In the genomic region with DNA sequence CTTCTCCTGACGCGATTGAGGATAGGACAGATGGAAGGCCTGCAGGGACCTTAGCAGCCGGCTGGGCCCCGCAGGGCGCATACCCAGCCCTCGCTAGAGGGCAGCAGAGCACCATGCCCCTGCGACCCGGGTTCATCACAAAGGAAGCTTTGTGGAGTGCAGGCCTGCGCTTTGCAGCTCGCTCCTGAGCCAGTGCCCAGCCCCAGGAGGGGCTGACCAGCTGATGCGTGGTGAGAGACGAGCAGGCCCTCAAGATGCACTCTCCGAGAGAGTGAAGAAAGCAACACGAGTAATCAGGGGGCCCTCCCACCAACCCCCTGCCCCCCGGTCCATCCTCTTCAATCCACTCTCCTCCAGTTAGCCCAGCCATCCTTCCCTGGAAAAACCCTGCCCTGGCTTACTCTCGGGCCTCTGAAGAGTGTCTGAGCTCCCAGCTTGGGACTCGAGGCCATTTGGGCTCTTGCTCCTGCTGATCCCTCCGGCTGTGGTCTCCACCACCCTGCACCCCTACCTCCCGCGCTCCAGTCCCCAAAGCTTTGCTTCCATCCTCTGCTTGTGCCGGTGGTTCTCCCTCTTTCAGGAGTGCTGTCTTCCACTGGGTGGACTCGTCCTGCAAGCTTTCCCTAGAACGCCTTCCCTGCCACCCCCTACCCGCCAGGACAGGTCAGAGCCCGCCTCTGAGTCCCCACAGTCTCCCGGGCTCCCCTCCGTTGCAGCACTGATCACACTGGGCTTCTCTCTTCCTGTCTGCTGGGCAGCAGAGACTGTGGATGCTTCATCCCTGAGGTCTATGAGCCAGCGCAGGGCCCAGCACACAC, we compare ENCODE assay signal across 1 cellular context.
TF ChIP-seq lines count a peak whose summit lies in the region.

No MANE protein-coding gene starts in this region.

TF ChIP-seq in HepG2, 621 proteins besides CTCF, POLR2A, EP300 and RAD21 (continued from another document and continues in another):
- TF ChIP-seq PRDM4 (CRISPR knock-in tag; IDR thresholded peaks at IDR 0.05; ENCODE audit: borderline replicate concordance) (no peak), MEF2D (CRISPR knock-in tag; IDR thresholded peaks at IDR 0.05) (0 out of 2 replicates have a peak, but pooled peaks have one; percentile 28), DNMT3B (CRISPR knock-in tag; conservative IDR thresholded peaks at IDR 0.05) (no peak), NONO (IDR thresholded peaks at IDR 0.05) (no peak), NONO (CRISPR knock-in tag; conservative IDR thresholded peaks at IDR 0.05) (peak; percentile 85), TP53 (CRISPR knock-in tag; conservative IDR thresholded peaks at IDR 0.05) (0 out of 2 replicates have a peak, but pooled peaks have one; percentile 66), DZIP1 (CRISPR knock-in tag; IDR thresholded peaks at IDR 0.05) (no peak), TGIF2 (CRISPR knock-in tag; IDR thresholded peaks at IDR 0.05) (no peak), FOXA1 (IDR thresholded peaks at IDR 0.05) (no peak), FOXA1 (CRISPR knock-in tag; IDR thresholded peaks at IDR 0.05) (peak; percentile 28; the same call in 1 of the 2 replicates), KAT2B (IDR thresholded peaks at IDR 0.05; ENCODE audit: borderline replicate concordance, low read depth, low read length) (no peak), DNMT1 (CRISPR knock-in tag; IDR thresholded peaks at IDR 0.05) (peak; percentile 88; the same call in 1 of the 2 replicates), ZNF317 (CRISPR knock-in tag; IDR thresholded peaks at IDR 0.05) (0 out of 2 replicates have a peak, but pooled peaks have one; percentile 74), ZNF678 (CRISPR knock-in tag; IDR thresholded peaks at IDR 0.05) (no peak), MLLT10 (CRISPR knock-in tag; IDR thresholded peaks at IDR 0.05) (no peak), ZNF574 (CRISPR knock-in tag; IDR thresholded peaks at IDR 0.05) (peak; percentile 63; the same call in 1 of the 2 replicates), THYN1 (CRISPR knock-in tag; IDR thresholded peaks at IDR 0.05; ENCODE audit: borderline replicate concordance, low read depth) (no peak), DR1 (CRISPR knock-in tag; IDR thresholded peaks at IDR 0.05) (peak; percentile 44; the same call in 1 of the 2 replicates), ZFY (CRISPR knock-in tag; IDR thresholded peaks at IDR 0.05) (peak; percentile 76), GATAD2A (CRISPR knock-in tag; IDR thresholded peaks at IDR 0.05) (peak; percentile 85), LCORL (IDR thresholded peaks at IDR 0.05) (no peak), LCORL (CRISPR knock-in tag; IDR thresholded peaks at IDR 0.05) (peak; percentile 68; the same call in 1 of the 2 replicates), MTERF4 (CRISPR knock-in tag; IDR thresholded peaks at IDR 0.05) (0 out of 2 replicates have a peak, but pooled peaks have one; percentile 54), KMT2A (CRISPR knock-in tag; IDR thresholded peaks at IDR 0.05) (peak; percentile 48; the same call in 1 of the 2 replicates), CBX1 (IDR thresholded peaks at IDR 0.05; ENCODE audit: low read depth) (peak; percentile 48), ZNF136 (CRISPR knock-in tag; IDR thresholded peaks at IDR 0.05; ENCODE audit: low read depth) (no peak), ZNF530 (CRISPR knock-in tag; IDR thresholded peaks at IDR 0.05; ENCODE audit: low read depth) (no peak)
- TF ChIP-seq, protein P1, sequence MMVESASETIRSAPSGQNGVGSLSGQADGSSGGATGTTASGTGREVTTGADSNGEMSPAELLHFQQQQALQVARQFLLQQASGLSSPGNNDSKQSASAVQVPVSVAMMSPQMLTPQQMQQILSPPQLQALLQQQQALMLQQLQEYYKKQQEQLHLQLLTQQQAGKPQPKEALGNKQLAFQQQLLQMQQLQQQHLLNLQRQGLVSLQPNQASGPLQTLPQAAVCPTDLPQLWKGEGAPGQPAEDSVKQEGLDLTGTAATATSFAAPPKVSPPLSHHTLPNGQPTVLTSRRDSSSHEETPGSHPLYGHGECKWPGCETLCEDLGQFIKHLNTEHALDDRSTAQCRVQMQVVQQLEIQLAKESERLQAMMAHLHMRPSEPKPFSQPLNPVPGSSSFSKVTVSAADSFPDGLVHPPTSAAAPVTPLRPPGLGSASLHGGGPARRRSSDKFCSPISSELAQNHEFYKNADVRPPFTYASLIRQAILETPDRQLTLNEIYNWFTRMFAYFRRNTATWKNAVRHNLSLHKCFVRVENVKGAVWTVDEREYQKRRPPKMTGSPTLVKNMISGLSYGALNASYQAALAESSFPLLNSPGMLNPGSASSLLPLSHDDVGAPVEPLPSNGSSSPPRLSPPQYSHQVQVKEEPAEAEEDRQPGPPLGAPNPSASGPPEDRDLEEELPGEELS (CRISPR knock-in tag; IDR thresholded peaks at IDR 0.05): peak; percentile 66; the same call in 1 of the 2 replicates
- TF ChIP-seq, protein P2, sequence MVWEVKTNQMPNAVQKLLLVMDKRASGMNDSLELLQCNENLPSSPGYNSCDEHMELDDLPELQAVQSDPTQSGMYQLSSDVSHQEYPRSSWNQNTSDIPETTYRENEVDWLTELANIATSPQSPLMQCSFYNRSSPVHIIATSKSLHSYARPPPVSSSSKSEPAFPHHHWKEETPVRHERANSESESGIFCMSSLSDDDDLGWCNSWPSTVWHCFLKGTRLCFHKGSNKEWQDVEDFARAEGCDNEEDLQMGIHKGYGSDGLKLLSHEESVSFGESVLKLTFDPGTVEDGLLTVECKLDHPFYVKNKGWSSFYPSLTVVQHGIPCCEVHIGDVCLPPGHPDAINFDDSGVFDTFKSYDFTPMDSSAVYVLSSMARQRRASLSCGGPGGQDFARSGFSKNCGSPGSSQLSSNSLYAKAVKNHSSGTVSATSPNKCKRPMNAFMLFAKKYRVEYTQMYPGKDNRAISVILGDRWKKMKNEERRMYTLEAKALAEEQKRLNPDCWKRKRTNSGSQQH (CRISPR knock-in tag; IDR thresholded peaks at IDR 0.05; ENCODE audit: low read depth): no peak
- TF ChIP-seq, protein P3, sequence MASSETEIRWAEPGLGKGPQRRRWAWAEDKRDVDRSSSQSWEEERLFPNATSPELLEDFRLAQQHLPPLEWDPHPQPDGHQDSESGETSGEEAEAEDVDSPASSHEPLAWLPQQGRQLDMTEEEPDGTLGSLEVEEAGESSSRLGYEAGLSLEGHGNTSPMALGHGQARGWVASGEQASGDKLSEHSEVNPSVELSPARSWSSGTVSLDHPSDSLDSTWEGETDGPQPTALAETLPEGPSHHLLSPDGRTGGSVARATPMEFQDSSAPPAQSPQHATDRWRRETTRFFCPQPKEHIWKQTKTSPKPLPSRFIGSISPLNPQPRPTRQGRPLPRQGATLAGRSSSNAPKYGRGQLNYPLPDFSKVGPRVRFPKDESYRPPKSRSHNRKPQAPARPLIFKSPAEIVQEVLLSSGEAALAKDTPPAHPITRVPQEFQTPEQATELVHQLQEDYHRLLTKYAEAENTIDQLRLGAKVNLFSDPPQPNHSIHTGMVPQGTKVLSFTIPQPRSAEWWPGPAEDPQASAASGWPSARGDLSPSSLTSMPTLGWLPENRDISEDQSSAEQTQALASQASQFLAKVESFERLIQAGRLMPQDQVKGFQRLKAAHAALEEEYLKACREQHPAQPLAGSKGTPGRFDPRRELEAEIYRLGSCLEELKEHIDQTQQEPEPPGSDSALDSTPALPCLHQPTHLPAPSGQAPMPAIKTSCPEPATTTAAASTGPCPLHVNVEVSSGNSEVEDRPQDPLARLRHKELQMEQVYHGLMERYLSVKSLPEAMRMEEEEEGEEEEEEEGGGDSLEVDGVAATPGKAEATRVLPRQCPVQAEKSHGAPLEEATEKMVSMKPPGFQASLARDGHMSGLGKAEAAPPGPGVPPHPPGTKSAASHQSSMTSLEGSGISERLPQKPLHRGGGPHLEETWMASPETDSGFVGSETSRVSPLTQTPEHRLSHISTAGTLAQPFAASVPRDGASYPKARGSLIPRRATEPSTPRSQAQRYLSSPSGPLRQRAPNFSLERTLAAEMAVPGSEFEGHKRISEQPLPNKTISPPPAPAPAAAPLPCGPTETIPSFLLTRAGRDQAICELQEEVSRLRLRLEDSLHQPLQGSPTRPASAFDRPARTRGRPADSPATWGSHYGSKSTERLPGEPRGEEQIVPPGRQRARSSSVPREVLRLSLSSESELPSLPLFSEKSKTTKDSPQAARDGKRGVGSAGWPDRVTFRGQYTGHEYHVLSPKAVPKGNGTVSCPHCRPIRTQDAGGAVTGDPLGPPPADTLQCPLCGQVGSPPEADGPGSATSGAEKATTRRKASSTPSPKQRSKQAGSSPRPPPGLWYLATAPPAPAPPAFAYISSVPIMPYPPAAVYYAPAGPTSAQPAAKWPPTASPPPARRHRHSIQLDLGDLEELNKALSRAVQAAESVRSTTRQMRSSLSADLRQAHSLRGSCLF (CRISPR knock-in tag; IDR thresholded peaks at IDR 0.05; ENCODE audit: borderline replicate concordance): no peak
- TF ChIP-seq, protein P4, sequence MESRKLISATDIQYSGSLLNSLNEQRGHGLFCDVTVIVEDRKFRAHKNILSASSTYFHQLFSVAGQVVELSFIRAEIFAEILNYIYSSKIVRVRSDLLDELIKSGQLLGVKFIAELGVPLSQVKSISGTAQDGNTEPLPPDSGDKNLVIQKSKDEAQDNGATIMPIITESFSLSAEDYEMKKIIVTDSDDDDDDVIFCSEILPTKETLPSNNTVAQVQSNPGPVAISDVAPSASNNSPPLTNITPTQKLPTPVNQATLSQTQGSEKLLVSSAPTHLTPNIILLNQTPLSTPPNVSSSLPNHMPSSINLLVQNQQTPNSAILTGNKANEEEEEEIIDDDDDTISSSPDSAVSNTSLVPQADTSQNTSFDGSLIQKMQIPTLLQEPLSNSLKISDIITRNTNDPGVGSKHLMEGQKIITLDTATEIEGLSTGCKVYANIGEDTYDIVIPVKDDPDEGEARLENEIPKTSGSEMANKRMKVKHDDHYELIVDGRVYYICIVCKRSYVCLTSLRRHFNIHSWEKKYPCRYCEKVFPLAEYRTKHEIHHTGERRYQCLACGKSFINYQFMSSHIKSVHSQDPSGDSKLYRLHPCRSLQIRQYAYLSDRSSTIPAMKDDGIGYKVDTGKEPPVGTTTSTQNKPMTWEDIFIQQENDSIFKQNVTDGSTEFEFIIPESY (CRISPR knock-in tag; IDR thresholded peaks at IDR 0.05): peak; percentile 71
